10 cellular contexts compared by ENCODE assay signal in the genomic region with DNA sequence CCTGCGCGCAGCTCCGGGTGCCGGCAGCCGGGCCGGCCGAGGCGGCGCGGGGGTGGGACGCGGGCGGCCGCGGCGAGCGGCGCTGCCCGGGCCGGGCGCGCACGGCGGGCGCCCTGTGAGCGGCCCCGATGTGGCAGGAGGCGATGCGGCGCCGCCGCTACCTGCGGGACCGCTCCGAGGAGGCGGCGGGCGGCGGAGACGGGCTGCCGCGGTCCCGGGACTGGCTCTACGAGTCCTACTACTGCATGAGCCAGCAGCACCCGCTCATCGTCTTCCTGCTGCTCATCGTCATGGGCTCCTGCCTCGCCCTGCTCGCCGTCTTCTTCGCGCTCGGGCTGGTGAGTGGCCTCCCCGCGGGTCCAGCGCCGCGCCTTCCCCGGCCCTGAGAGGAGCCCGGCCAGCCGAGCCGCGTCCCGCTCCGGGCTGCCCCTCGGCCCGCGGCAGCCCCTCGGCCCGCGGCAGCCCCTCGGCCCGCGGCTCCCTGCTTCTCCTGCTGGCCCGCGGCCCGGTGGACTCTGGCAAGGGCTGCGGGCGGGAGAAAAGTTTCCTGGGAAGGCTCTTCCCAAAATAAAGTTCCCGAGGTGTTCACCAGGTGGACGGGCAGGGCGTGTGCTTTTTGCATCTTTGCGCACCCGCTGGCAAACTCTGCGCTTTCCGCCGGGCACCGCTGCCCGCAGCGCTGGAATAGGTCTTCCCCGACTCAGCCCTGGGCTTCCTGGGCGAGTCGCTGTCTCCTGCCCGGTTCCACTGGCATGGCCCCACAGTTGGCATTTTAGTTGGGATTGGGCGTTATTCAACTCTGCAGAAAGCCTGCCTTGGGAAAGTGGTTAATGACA. TPM values are rescaled to one million over a fixed set of nuclear protein-coding genes. Genes with fewer than 3 reads are reported as not detected.
DNase-seq lines count a peak whose midpoint lies in the region; ATAC-seq and TF ChIP-seq lines count a peak whose summit lies in the region.
"Had no signal": no experiment of that assay in that cellular context is flagged by ENCODE, and none has a peak within 500 bp of the region (broad histone marks: within the 10 kb centered on the region; RNA-seq: fewer than 3 reads in every experiment).

No MANE protein-coding gene starts in this region.

- H3K27me3 Mint-ChIP-seq in osteocyte (ENCODE audit: unreplicated experiment): peaks cover 48% of the 10 kb centered on the region

- H3K9me3 Mint-ChIP-seq in osteocyte (ENCODE audit: unreplicated experiment): no peaks in the 10 kb centered on the region
- H3K9me3 Mint-ChIP-seq: activated CD4-positive, alpha-beta T cell treated with anti-CD3 and anti-CD28 coated beads, Interleukin-2, amount 10 ng/mL, durations not matched to agents 7 days and 5 days had no signal

- peak; percentile 87 for ATAC-seq in esophagus mucosa
- no peak for ATAC-seq in GM19328 (IDR thresholded peaks at IDR 0.05; ENCODE audit: unreplicated experiment)

- DNase-seq in DMS 273 (lab: John Stamatoyannopoulos, UW; ENCODE audit: unreplicated experiment): peak; percentile 70
- DNase-seq in NCI-H345 (lab: John Stamatoyannopoulos, UW): peak; percentile 57
- DNase-seq in osteocyte (ENCODE audit: extremely low spot score, unreplicated experiment): no peak
- DNase-seq in NCI-H226: no peak
- no peak for DNase-seq in activated gamma-delta T cell (lab: John Stamatoyannopoulos, UW)
- DNase-seq in activated effector memory CD4-positive, alpha-beta T cell treated with Interleukin-2 at 50 U/mL for 16 hours: no peak
- DNase-seq: activated CD4-positive, alpha-beta T cell treated with anti-CD3 and anti-CD28 coated beads, Interleukin-2, amount 10 ng/mL, durations not matched to agents 7 days and 5 days had no signal

- H3K36me3 Mint-ChIP-seq in osteocyte (ENCODE audit: unreplicated experiment): no peaks in the 10 kb centered on the region
- H3K36me3 Mint-ChIP-seq: IgD-negative memory B cell had no signal

- no peak for TF ChIP-seq CTCF in osteocyte (IDR thresholded peaks at IDR 0.05)

- H3K27ac Mint-ChIP-seq in osteocyte (ENCODE audit: unreplicated experiment): no peak overlapping the region
- H3K27ac Mint-ChIP-seq: activated CD4-positive, alpha-beta T cell treated with anti-CD3 and anti-CD28 coated beads, Interleukin-2, amount 10 ng/mL, durations not matched to agents 7 days and 5 days; IgD-negative memory B cell had no signal

- peak overlapping the region; percentile 28 for H3K4me3 Mint-ChIP-seq in osteocyte (ENCODE audit: unreplicated experiment)
- H3K4me3 Mint-ChIP-seq: activated CD4-positive, alpha-beta T cell treated with anti-CD3 and anti-CD28 coated beads, Interleukin-2, amount 10 ng/mL, durations not matched to agents 7 days and 5 days; IgD-negative memory B cell had no signal

- peaks cover 6% of the 10 kb centered on the region for H3K4me1 Mint-ChIP-seq in osteocyte (ENCODE audit: unreplicated experiment)
- H3K4me1 Mint-ChIP-seq: IgD-negative memory B cell had no signal

RNA-seq across cellular contexts. Expression of gene ADCY2, which starts 0.4 kb away (rescaled TPM):
- total RNA-seq in esophagus mucosa (0.12 TPM), osteocyte (not detected in 2 replicates)
- total RNA-seq: activated CD4-positive, alpha-beta T cell treated with anti-CD3 and anti-CD28 coated beads, Interleukin-2, amount 10 ng/mL, durations not matched to agents 7 days and 5 days had no signal

Comparison
In these comparisons a context has a peak if more than half of its experiments do, and no peak if none do; other contexts are left out.
1. DNase-seq: peak in DMS 273 (single experiment) and NCI-H345 (single experiment); none in osteocyte (single experiment), NCI-H226 (single experiment), activated gamma-delta T cell (single experiment) and activated effector memory CD4-positive, alpha-beta T cell treated with Interleukin-2 at 50 U/mL for 16 hours (single experiment).